ENCODE assay signal across 2 cellular contexts in genomic region chr2:231910771-231911170, GRCh38.
TF ChIP-seq lines count a peak whose summit lies in the region.

No MANE protein-coding gene starts in this region.

TF ChIP-seq in HepG2, 621 proteins besides CTCF, POLR2A, EP300 and RAD21:
- TF ChIP-seq THAP7 (CRISPR knock-in tag; IDR thresholded peaks at IDR 0.05) = no peak

TF ChIP-seq in H1, 55 proteins besides CTCF, POLR2A, EP300 and RAD21:
- TF ChIP-seq HDAC2 (IDR thresholded peaks at IDR 0.05; ENCODE audit: borderline replicate concordance in 1 of 2, low read depth in 2 of 2, low read length in 2 of 2) (no peak), EZH2 (IDR thresholded peaks at IDR 0.05; ENCODE audit: low read depth, low read length, severe bottlenecking) (no peak), CBX5 (IDR thresholded peaks at IDR 0.05; ENCODE audit: low read depth, low read length) (no peak), TEAD4 (IDR thresholded peaks at IDR 0.05; ENCODE audit: low read depth, low read length) (no peak), KDM1A (IDR thresholded peaks at IDR 0.05; ENCODE audit: borderline replicate concordance, low read length) (no peak), MAX (IDR thresholded peaks at IDR 0.05) (0 out of 2 replicates have a peak, but pooled peaks have one; percentile 7), SP2 (IDR thresholded peaks at IDR 0.05; ENCODE audit: low read length) (no peak), TAF7 (optimal IDR thresholded peaks at IDR 0.05; ENCODE audit: borderline replicate concordance, low read depth, low read length) (no peak)
